8 cellular contexts compared by ENCODE assay signal in the genomic region with DNA sequence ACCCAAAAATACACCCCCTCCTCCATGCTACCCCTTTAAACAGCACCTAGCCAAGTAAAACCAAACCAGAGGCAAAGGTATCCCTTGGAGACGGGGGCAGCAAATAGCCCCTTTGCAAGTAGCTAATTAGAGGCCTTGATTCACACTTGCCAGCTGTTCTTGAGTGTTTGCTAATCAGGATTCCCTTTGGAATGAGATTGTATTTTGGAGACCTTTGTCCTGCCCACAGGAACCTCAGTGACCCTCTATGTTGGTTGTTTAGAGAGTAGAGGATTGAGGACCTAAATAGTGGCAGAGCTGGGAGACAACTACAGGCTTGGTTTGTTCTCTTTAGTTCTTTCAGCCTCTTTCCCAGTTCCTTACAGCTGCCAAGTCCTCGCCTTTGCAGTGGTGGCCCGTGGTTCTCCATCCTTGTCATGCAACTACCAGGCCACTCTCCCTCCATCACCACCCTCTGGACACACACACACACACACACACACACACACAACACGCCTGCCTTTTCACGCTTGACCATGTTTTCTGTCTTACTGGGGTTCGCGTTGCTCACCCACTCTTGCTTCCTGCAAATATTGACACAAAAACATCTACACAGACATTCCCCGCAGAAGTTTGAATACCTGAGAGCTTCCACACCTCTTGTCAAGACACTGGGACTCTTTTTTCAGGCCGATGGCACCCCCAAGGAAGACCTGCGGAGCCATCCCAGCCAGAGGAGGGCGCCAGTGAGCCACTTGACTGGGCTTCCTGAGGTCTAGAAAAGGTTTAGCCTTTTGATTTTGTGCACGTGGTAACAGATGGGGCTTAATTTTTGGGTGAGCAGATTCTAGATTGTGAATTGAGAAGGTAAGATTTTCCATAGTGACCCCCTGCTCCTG.
A peak's percentile ranks its signal among the peaks of the same experiment; 100 is the strongest.
DNase-seq lines count a peak whose midpoint lies in the region; ATAC-seq, FAIRE-seq and TF ChIP-seq lines count a peak whose summit lies in the region.

No MANE protein-coding gene starts in this region.

- H3K4me1 Mint-ChIP-seq in T-cell, result peaks cover 65 to 73% (median 73%) of the 10 kb centered on the region in 3 donors
- peaks cover 71% of the 10 kb centered on the region for H3K4me1 Mint-ChIP-seq in activated naive CD8-positive, alpha-beta T cell treated with anti-CD3 and anti-CD28 coated beads, Interleukin-2, amount 50 U/mL, for 24 hours

- peak overlapping the region; percentile 98 for H3K27ac Mint-ChIP-seq in T-cell
- peak overlapping the region; percentile 85 for H3K27ac Mint-ChIP-seq in activated naive CD8-positive, alpha-beta T cell treated with anti-CD3 and anti-CD28 coated beads, Interleukin-2, amount 50 U/mL, for 24 hours

- no peak overlapping the region for H3K4me2 ChIP-seq in keratinocyte (ENCODE audit: control insufficient read depth, extremely low read depth, insufficient read depth, low read depth, low read length)

- no peaks in the 10 kb centered on the region for H3K9me3 Mint-ChIP-seq in T-cell
- no peaks in the 10 kb centered on the region for H3K9me3 Mint-ChIP-seq in activated naive CD8-positive, alpha-beta T cell treated with anti-CD3 and anti-CD28 coated beads, Interleukin-2, amount 50 U/mL, for 24 hours

- H3K27me3 ChIP-seq in keratinocyte (ENCODE audit: control insufficient read depth, extremely low read depth, insufficient read depth, low read length), result peaks cover 2% of the 10 kb centered on the region

- H3K36me3 ChIP-seq in keratinocyte (ENCODE audit: control insufficient read depth in 2 of 2, extremely low read depth in 1 of 2, insufficient read depth in 2 of 2, low read length in 2 of 2), result peaks cover 0 to 1% of the 10 kb centered on the region in 2 experiments

- peak; percentile 43 for ATAC-seq in HG03520 (IDR thresholded peaks at IDR 0.05; ENCODE audit: unreplicated experiment)
- peak; percentile 36 to 54 (median 42) for ATAC-seq in T-cell (replicated peaks in 1 of 4)
- peak; percentile 27 for ATAC-seq in activated naive CD8-positive, alpha-beta T cell treated with anti-CD3 and anti-CD28 coated beads, Interleukin-2, amount 50 U/mL, for 24 hours

- CTCF ChIA-PET in T-cell (lab: Charles Lee), result interaction anchor here (0.5 to 4.7 kb wide), 35 partner anchors 11 to 210 kb away, joined by 3 to 55 read pairs (median 4); a partner anchor contains a TSS

- no peak for FAIRE-seq in keratinocyte (lab: Jason Lieb, UNC)

- peak; percentile 11 for DNase-seq in NCI-H146 (lab: John Stamatoyannopoulos, UW)
- no peak for DNase-seq in NCI-H146 treated with DMSO at 0.1 percent for 48 hours (lab: John Stamatoyannopoulos, UW; ENCODE audit: unreplicated experiment)
- DNase-seq in T-cell, result peak; percentile 68 to 93 (median 85)
- DNase-seq in activated naive CD8-positive, alpha-beta T cell treated with anti-CD3 and anti-CD28 coated beads, Interleukin-2, amount 50 U/mL, for 24 hours, result peak; percentile 96
- DNase-seq in keratinocyte (ENCODE audit: low read depth, low spot score), result no peak
- peak; percentile 57 for DNase-seq in stimulated activated CD8-positive, alpha-beta memory T cell treated with anti-CD3 and anti-CD28 coated beads, Interleukin-12 subunit alpha, Interleukin-12 subunit beta, amount 100 ng/mL, for 24 hours (ENCODE audit: extremely low read depth)
- no peak for DNase-seq in dedifferentiated amniotic fluid mesenchymal stem cell (ENCODE audit: extremely low spot score)

- H3K4me3 Mint-ChIP-seq in T-cell, result peak overlapping the region in 1 of 3 donors; percentile 46
- no peak overlapping the region for H3K4me3 Mint-ChIP-seq in activated naive CD8-positive, alpha-beta T cell treated with anti-CD3 and anti-CD28 coated beads, Interleukin-2, amount 50 U/mL, for 24 hours

- H3K36me3 Mint-ChIP-seq in T-cell, result peaks cover 25% of the 10 kb centered on the region
- H3K36me3 Mint-ChIP-seq in activated naive CD8-positive, alpha-beta T cell treated with anti-CD3 and anti-CD28 coated beads, Interleukin-2, amount 50 U/mL, for 24 hours (ENCODE audit: low read depth), result peaks cover 31% of the 10 kb centered on the region

- H3K79me2 ChIP-seq in keratinocyte (ENCODE audit: control insufficient read depth, insufficient read depth, low read length), result no peaks in the 10 kb centered on the region

- H2AFZ ChIP-seq in keratinocyte (ENCODE audit: control insufficient read depth, low read length), result no peak overlapping the region

- H3K9me3 ChIP-seq in keratinocyte (ENCODE audit: control insufficient read depth, low read depth, low read length), result no peaks in the 10 kb centered on the region

- no peak overlapping the region for H3K9ac ChIP-seq in keratinocyte (ENCODE audit: control insufficient read depth, extremely low read depth, insufficient read depth, low read length)

- dilution Hi-C loops in keratinocyte (cut with MboI; ENCODE audit: extremely low pct_ligation_motif_present, low sequenced_read_pairs), result no loop called here

- no peaks in the 10 kb centered on the region for H3K4me1 ChIP-seq in keratinocyte (ENCODE audit: control insufficient read depth, extremely low read depth, insufficient read depth, low read length)

- H3K4me3 ChIP-seq in keratinocyte (ENCODE audit: control insufficient read depth in 2 of 3, extremely low read depth in 1 of 3, insufficient read depth in 2 of 3, low read depth in 1 of 3, low read length in 3 of 3), result no peak overlapping the region

- H3K9me1 ChIP-seq in keratinocyte (ENCODE audit: control insufficient read depth, extremely low read depth, insufficient read depth, low read length), result no peaks in the 10 kb centered on the region

- H3K27me3 Mint-ChIP-seq in T-cell, result no peaks in the 10 kb centered on the region
- H3K27me3 Mint-ChIP-seq in activated naive CD8-positive, alpha-beta T cell treated with anti-CD3 and anti-CD28 coated beads, Interleukin-2, amount 50 U/mL, for 24 hours, result no peaks in the 10 kb centered on the region

- POLR2A ChIA-PET in T-cell (lab: Charles Lee), result interaction anchor here in 1 of 2 donors (0.5 to 1.0 kb wide), 6 partner anchors 28 to 81 kb away, joined by 3 to 6 read pairs (median 4); no protein-coding TSS in a partner anchor

- peak; percentile 59 to 82 (median 68) for TF ChIP-seq CTCF in keratinocyte (optimal IDR thresholded peaks at IDR 0.05 in 1 of 3, IDR thresholded peaks at IDR 0.05 in 1 of 3, conservative IDR thresholded peaks at IDR 0.05 in 1 of 3; ENCODE audit: extremely low read depth in 1 of 3, insufficient read depth in 2 of 3, low read length in 3 of 3)

- no peak overlapping the region for H3K27ac ChIP-seq in keratinocyte (ENCODE audit: control insufficient read depth, insufficient read depth, low read length)

- H4K20me1 ChIP-seq in keratinocyte (ENCODE audit: control insufficient read depth, extremely low read depth, insufficient read depth, low read length), result no peaks in the 10 kb centered on the region

Comparison
In these comparisons a context has a peak if more than half of its experiments do, and no peak if none do; other contexts are left out.
1. DNase-seq: peak in NCI-H146 (single experiment), T-cell (34 of 34), activated naive CD8-positive, alpha-beta T cell treated with anti-CD3 and anti-CD28 coated beads, Interleukin-2, amount 50 U/mL, for 24 hours (single experiment) and stimulated activated CD8-positive, alpha-beta memory T cell treated with anti-CD3 and anti-CD28 coated beads, Interleukin-12 subunit alpha, Interleukin-12 subunit beta, amount 100 ng/mL, for 24 hours (single experiment); none in NCI-H146 treated with DMSO at 0.1 percent for 48 hours (single experiment), keratinocyte (single experiment) and dedifferentiated amniotic fluid mesenchymal stem cell (single experiment).
2. Peak in every context shown above with its lines, with median percentiles within 50 percentile points of each other: ATAC-seq.